1 cellular context compared by ENCODE assay signal in the genomic region with DNA sequence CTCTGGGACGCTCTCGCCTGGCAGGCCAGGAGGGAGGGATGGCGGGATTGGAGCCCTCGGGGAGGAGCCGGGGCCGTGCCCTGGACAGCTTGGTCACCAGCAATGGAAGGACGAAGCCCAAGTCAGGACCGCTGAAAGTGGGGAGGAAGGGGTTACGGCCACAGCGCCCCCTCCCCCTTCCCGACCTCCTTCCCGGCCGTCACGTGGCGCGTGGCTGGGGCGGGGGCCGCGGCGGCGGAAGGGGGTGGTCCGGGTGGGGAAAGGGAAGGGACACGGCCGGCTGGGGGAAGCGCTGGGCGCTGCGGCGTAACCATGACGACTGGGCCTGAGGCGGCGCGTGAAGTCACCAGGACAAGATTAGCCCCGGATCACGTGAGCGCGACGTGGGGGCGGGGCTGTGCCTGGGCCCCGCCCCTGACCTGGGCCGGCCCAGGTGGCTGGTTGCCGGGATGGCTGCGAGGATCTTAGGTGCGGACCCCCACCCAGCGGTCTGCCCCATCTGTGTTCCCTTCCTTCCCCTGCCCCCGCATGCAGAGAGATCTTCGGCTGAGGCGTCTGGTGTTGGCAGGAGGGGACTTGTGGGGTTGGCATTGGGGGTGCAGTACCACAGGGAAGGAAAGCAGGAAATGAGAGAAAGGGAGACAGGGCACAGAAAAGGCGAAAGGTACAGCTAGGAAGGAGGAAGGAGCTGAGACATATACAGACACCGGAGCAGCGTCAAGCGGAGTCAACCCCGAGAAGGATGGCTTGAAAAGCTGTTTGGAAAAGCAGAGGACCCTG.
TF ChIP-seq lines count a peak whose summit lies in the region.

No MANE protein-coding gene starts in this region.

TF ChIP-seq in WTC11, 78 proteins besides CTCF, POLR2A, EP300 and RAD21 (continued from another document):
- TF ChIP-seq, protein P1, sequence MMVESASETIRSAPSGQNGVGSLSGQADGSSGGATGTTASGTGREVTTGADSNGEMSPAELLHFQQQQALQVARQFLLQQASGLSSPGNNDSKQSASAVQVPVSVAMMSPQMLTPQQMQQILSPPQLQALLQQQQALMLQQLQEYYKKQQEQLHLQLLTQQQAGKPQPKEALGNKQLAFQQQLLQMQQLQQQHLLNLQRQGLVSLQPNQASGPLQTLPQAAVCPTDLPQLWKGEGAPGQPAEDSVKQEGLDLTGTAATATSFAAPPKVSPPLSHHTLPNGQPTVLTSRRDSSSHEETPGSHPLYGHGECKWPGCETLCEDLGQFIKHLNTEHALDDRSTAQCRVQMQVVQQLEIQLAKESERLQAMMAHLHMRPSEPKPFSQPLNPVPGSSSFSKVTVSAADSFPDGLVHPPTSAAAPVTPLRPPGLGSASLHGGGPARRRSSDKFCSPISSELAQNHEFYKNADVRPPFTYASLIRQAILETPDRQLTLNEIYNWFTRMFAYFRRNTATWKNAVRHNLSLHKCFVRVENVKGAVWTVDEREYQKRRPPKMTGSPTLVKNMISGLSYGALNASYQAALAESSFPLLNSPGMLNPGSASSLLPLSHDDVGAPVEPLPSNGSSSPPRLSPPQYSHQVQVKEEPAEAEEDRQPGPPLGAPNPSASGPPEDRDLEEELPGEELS (CRISPR knock-in tag; IDR thresholded peaks at IDR 0.05): 0 out of 2 replicates have a peak, but pooled peaks have one; percentile 60
- TF ChIP-seq MYBL2 (CRISPR knock-in tag; IDR thresholded peaks at IDR 0.05) (0 out of 2 replicates have a peak, but pooled peaks have one; percentile 41), FOXK1 (CRISPR knock-in tag; IDR thresholded peaks at IDR 0.05) (peak; percentile 67; the same call in 1 of the 2 replicates), NFATC4 (CRISPR knock-in tag; IDR thresholded peaks at IDR 0.05) (no peak), GABPB1 (CRISPR knock-in tag; IDR thresholded peaks at IDR 0.05) (no peak), NR1H2 (CRISPR knock-in tag; IDR thresholded peaks at IDR 0.05) (no peak), GRHL2 (CRISPR knock-in tag; IDR thresholded peaks at IDR 0.05; ENCODE audit: insufficient replicate concordance, severe bottlenecking) (no peak), TEAD1 (CRISPR knock-in tag; IDR thresholded peaks at IDR 0.05) (no peak; the same call in 1 of the 2 replicates), ZNF138 (CRISPR knock-in tag; conservative IDR thresholded peaks at IDR 0.05) (0 out of 2 replicates have a peak, but pooled peaks have one; percentile 70), NR2C2 (CRISPR knock-in tag; IDR thresholded peaks at IDR 0.05) (no peak), JUN (CRISPR knock-in tag; IDR thresholded peaks at IDR 0.05) (no peak)
- TF ChIP-seq, protein P2, sequence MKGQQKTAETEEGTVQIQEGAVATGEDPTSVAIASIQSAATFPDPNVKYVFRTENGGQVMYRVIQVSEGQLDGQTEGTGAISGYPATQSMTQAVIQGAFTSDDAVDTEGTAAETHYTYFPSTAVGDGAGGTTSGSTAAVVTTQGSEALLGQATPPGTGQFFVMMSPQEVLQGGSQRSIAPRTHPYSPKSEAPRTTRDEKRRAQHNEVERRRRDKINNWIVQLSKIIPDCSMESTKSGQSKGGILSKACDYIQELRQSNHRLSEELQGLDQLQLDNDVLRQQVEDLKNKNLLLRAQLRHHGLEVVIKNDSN (CRISPR knock-in tag; IDR thresholded peaks at IDR 0.05): peak; percentile 95
- TF ChIP-seq, protein P3, sequence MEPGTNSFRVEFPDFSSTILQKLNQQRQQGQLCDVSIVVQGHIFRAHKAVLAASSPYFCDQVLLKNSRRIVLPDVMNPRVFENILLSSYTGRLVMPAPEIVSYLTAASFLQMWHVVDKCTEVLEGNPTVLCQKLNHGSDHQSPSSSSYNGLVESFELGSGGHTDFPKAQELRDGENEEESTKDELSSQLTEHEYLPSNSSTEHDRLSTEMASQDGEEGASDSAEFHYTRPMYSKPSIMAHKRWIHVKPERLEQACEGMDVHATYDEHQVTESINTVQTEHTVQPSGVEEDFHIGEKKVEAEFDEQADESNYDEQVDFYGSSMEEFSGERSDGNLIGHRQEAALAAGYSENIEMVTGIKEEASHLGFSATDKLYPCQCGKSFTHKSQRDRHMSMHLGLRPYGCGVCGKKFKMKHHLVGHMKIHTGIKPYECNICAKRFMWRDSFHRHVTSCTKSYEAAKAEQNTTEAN (CRISPR knock-in tag; IDR thresholded peaks at IDR 0.05): 0 out of 2 replicates have a peak, but pooled peaks have one; percentile 55
- TF ChIP-seq, protein P4, sequence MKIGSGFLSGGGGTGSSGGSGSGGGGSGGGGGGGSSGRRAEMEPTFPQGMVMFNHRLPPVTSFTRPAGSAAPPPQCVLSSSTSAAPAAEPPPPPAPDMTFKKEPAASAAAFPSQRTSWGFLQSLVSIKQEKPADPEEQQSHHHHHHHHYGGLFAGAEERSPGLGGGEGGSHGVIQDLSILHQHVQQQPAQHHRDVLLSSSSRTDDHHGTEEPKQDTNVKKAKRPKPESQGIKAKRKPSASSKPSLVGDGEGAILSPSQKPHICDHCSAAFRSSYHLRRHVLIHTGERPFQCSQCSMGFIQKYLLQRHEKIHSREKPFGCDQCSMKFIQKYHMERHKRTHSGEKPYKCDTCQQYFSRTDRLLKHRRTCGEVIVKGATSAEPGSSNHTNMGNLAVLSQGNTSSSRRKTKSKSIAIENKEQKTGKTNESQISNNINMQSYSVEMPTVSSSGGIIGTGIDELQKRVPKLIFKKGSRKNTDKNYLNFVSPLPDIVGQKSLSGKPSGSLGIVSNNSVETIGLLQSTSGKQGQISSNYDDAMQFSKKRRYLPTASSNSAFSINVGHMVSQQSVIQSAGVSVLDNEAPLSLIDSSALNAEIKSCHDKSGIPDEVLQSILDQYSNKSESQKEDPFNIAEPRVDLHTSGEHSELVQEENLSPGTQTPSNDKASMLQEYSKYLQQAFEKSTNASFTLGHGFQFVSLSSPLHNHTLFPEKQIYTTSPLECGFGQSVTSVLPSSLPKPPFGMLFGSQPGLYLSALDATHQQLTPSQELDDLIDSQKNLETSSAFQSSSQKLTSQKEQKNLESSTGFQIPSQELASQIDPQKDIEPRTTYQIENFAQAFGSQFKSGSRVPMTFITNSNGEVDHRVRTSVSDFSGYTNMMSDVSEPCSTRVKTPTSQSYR (CRISPR knock-in tag; IDR thresholded peaks at IDR 0.05): peak; percentile 66; the same call in 1 of the 2 replicates
- TF ChIP-seq, protein P5, sequence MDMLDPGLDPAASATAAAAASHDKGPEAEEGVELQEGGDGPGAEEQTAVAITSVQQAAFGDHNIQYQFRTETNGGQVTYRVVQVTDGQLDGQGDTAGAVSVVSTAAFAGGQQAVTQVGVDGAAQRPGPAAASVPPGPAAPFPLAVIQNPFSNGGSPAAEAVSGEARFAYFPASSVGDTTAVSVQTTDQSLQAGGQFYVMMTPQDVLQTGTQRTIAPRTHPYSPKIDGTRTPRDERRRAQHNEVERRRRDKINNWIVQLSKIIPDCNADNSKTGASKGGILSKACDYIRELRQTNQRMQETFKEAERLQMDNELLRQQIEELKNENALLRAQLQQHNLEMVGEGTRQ (CRISPR knock-in tag; IDR thresholded peaks at IDR 0.05): peak; percentile 97
TF ChIP-seq in WTC11: peak in this region for 9.
